Comparison of ENCODE assay signal across 14 cellular contexts in the genomic region with DNA sequence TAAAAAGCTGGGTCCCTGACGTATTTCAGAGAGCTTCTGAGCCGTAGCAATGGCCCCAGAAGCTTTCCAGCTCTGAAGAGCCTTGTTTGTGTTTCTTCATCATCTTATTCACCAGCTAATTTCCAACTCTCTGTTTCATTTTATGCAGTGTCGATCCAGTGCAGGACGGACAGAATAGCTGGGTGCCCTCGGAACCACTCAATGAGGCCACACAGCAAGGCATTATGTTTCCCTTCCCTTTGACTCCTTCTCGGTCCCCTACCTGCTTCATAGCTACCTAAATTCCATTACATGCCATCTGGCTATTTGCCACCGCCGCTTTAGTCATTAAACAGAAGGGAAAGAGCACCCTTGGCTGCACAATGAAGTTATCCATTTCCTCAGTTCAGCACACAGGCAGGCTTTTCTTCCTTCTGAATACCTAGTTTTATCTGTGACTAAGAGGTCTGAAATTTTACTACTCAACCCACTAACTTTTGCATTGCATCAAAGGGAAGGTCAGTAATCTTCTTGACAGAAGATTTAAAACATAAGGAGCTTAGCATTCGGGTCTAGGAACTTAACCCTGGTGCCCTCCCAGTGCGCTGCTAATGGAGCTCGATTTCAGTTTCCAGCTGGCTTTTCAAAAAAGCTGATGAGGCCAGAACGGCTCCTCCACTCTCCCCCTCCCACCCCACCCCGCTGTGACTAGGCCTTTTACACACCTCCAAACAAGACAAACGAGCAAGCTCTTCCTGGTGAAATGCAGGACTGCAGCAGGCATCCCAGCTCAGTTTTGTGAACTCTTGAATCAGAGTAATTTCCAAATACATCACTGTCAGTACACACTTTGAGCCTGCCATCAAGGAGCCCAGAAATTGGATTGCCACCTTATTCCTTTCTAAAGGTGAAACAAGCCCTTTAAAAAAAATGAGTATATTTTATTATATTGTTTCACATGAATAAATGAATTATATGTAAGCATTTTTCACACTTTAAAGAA.
DNase-seq lines count a peak whose midpoint lies in the region; ATAC-seq and TF ChIP-seq lines count a peak whose summit lies in the region.
"Had no signal": no experiment of that assay in that cellular context is flagged by ENCODE, and none has a peak within 500 bp of the region (broad histone marks: within the 10 kb centered on the region; RNA-seq: fewer than 3 reads in every experiment).

No MANE protein-coding gene starts in this region.

- H4K20me1 ChIP-seq in neural progenitor cell (ENCODE audit: low read depth), result no peaks in the 10 kb centered on the region

- TF ChIP-seq CTCF in HEK293 (tag by site-specific recombination; IDR thresholded peaks at IDR 0.05), result no peak
- no peak for TF ChIP-seq CTCF in endodermal cell (conservative IDR thresholded peaks at IDR 0.05)
- TF ChIP-seq CTCF in neural progenitor cell (IDR thresholded peaks at IDR 0.05), result no peak
- no peak for TF ChIP-seq CTCF in ascending aorta (IDR thresholded peaks at IDR 0.05)
- TF ChIP-seq CTCF in psoas muscle (IDR thresholded peaks at IDR 0.05), result no peak

- H3K4me3 Mint-ChIP-seq in endodermal cell, result peak overlapping the region; percentile 0
- H3K4me3 Mint-ChIP-seq in neural progenitor cell, result peak overlapping the region; percentile 39
- H3K4me3 Mint-ChIP-seq: activated CD4-positive, alpha-beta T cell treated with anti-CD3 and anti-CD28 coated beads for 36 hours; activated naive CD4-positive, alpha-beta T cell treated with anti-CD3 and anti-CD28 coated beads, Interleukin-2, amount 50 U/mL, for 24 hours; effector memory CD8-positive, alpha-beta T cell had no signal

- intact Hi-C loops in ascending aorta (cut with DNase I) (no loop called here), left ventricle myocardium superior (cut with micrococcal nuclease) (no loop called here), psoas muscle (cut with DNase I) (no loop called here)

- H3K27ac ChIP-seq in HEK293 (ENCODE audit: extremely low read depth, low read depth, low read length) (no peak overlapping the region), endodermal cell (ENCODE audit: low read depth, low read length) (peak overlapping the region; percentile 66), neural progenitor cell (peak overlapping the region; percentile 73), ascending aorta (no peak overlapping the region), psoas muscle (no peak overlapping the region)
- H3K27ac ChIP-seq: upper lobe of left lung had no signal

- WGBS in endodermal cell (ENCODE audit: insufficient coverage in 1 of 2, insufficient read length in 1 of 2), 2 experiments, result 28 to 33% methylated on average over 11 to 14 of the region's 14 CpGs
- 45 to 57% (median 57%) methylated on average over 14 of the region's 14 CpGs for WGBS in psoas muscle, 3 donors

- H3K27me3 ChIP-seq in endodermal cell (ENCODE audit: control insufficient read depth, insufficient read depth, low read length, poor library complexity, severe bottlenecking) (no peaks in the 10 kb centered on the region), neural progenitor cell (no peaks in the 10 kb centered on the region), ascending aorta (no peaks in the 10 kb centered on the region), psoas muscle (ENCODE audit: insufficient read depth in 3 of 3, low read length in 2 of 3) (no peaks in the 10 kb centered on the region)
- H3K27me3 ChIP-seq: upper lobe of left lung had no signal

- peaks cover 31% of the 10 kb centered on the region for H3F3A ChIP-seq in neural progenitor cell (ENCODE audit: low read depth)

- no peak for ATAC-seq in left ventricle myocardium superior
- no peak for ATAC-seq in psoas muscle
- ATAC-seq: activated CD4-positive, alpha-beta T cell treated with anti-CD3 and anti-CD28 coated beads for 36 hours; effector memory CD8-positive, alpha-beta T cell had no signal

- H3K4me2 ChIP-seq in neural progenitor cell, result peak overlapping the region; percentile 61

- no peak overlapping the region for H3K9ac ChIP-seq in endodermal cell (ENCODE audit: extremely low read depth, low read length, poor library complexity, severe bottlenecking)
- no peak overlapping the region for H3K9ac ChIP-seq in neural progenitor cell

- H3K4me3 ChIP-seq in HEK293 (ENCODE audit: low read depth, low read length), result no peak overlapping the region
- peak overlapping the region; percentile 46 for H3K4me3 ChIP-seq in endodermal cell (ENCODE audit: low read length)
- peak overlapping the region; percentile 3 for H3K4me3 ChIP-seq in neural progenitor cell
- no peak overlapping the region for H3K4me3 ChIP-seq in ascending aorta
- no peak overlapping the region for H3K4me3 ChIP-seq in psoas muscle
- H3K4me3 ChIP-seq: upper lobe of left lung had no signal

- H3K27ac Mint-ChIP-seq in endodermal cell, result peak overlapping the region; percentile 6
- peak overlapping the region; percentile 85 for H3K27ac Mint-ChIP-seq in neural progenitor cell
- H3K27ac Mint-ChIP-seq: activated CD4-positive, alpha-beta T cell treated with anti-CD3 and anti-CD28 coated beads for 36 hours; activated naive CD4-positive, alpha-beta T cell treated with anti-CD3 and anti-CD28 coated beads, Interleukin-2, amount 50 U/mL, for 24 hours; effector memory CD8-positive, alpha-beta T cell; progenitor cell of endocrine pancreas had no signal

- no peaks in the 10 kb centered on the region for H3K9me3 Mint-ChIP-seq in endodermal cell
- peaks cover 5% of the 10 kb centered on the region for H3K9me3 Mint-ChIP-seq in neural progenitor cell
- H3K9me3 Mint-ChIP-seq: activated naive CD4-positive, alpha-beta T cell treated with anti-CD3 and anti-CD28 coated beads, Interleukin-2, amount 50 U/mL, for 24 hours; effector memory CD8-positive, alpha-beta T cell had no signal

- no peaks in the 10 kb centered on the region for H3K4me1 ChIP-seq in HEK293 (ENCODE audit: control insufficient read depth, insufficient read depth, low read length)
- H3K4me1 ChIP-seq in endodermal cell (ENCODE audit: control insufficient read depth, insufficient read depth, low read length), result peaks cover 15% of the 10 kb centered on the region
- H3K4me1 ChIP-seq in neural progenitor cell, result peaks cover 38% of the 10 kb centered on the region
- H3K4me1 ChIP-seq in ascending aorta, result no peaks in the 10 kb centered on the region
- no peaks in the 10 kb centered on the region for H3K4me1 ChIP-seq in psoas muscle
- H3K4me1 ChIP-seq: upper lobe of left lung had no signal

- H3K4me1 Mint-ChIP-seq in endodermal cell, result peaks cover 27% of the 10 kb centered on the region
- peaks cover 41% of the 10 kb centered on the region for H3K4me1 Mint-ChIP-seq in neural progenitor cell
- H3K4me1 Mint-ChIP-seq: activated CD4-positive, alpha-beta T cell treated with anti-CD3 and anti-CD28 coated beads for 36 hours; activated naive CD4-positive, alpha-beta T cell treated with anti-CD3 and anti-CD28 coated beads, Interleukin-2, amount 50 U/mL, for 24 hours had no signal

- POLR2A ChIA-PET in HEK293 (lab: Yijun Ruan, JAX), result no interaction called here

- no peaks in the 10 kb centered on the region for H3K36me3 ChIP-seq in HEK293 (ENCODE audit: control insufficient read depth in 2 of 2, insufficient read depth in 1 of 2, low read length in 2 of 2)
- no peaks in the 10 kb centered on the region for H3K36me3 ChIP-seq in endodermal cell (ENCODE audit: control insufficient read depth, insufficient read depth, low read length)
- H3K36me3 ChIP-seq in neural progenitor cell, result no peaks in the 10 kb centered on the region
- no peaks in the 10 kb centered on the region for H3K36me3 ChIP-seq in ascending aorta
- no peaks in the 10 kb centered on the region for H3K36me3 ChIP-seq in psoas muscle (ENCODE audit: insufficient read depth in 1 of 2, low read depth in 1 of 2)
- H3K36me3 ChIP-seq: upper lobe of left lung had no signal

- H3K79me2 ChIP-seq in neural progenitor cell (ENCODE audit: low read depth), result no peaks in the 10 kb centered on the region

- H3K36me3 Mint-ChIP-seq in endodermal cell (ENCODE audit: low read depth) (no peaks in the 10 kb centered on the region), neural progenitor cell (peaks cover 3% of the 10 kb centered on the region)
- H3K36me3 Mint-ChIP-seq: activated naive CD4-positive, alpha-beta T cell treated with anti-CD3 and anti-CD28 coated beads, Interleukin-2, amount 50 U/mL, for 24 hours had no signal

- DNase-seq in NCI-H524 (lab: John Stamatoyannopoulos, UW) (peak; percentile 84 to 87), endodermal cell (peak; percentile 95), neural progenitor cell (ENCODE audit: low spot score) (peak; percentile 93), ascending aorta (ENCODE audit: low spot score in 2 of 2) (no peak), left ventricle myocardium superior (no peak), psoas muscle (no peak)
- no peak for DNase-seq in stimulated activated CD4-positive, alpha-beta T cell treated with anti-CD3 and anti-CD28 coated beads, Interleukin-1b, Interleukin-23, amount 100 ng/mL, for 48 hours
- DNase-seq: activated CD4-positive, alpha-beta T cell treated with anti-CD3 and anti-CD28 coated beads for 36 hours; effector memory CD8-positive, alpha-beta T cell; MM.1S; upper lobe of left lung had no signal

- CTCF ChIA-PET in HEK293 (lab: Yijun Ruan, JAX), result interaction anchor here (0.6 to 1.8 kb wide), 3 partner anchors 20 to 262 kb away, joined by 3 to 7 read pairs (median 5); no protein-coding TSS in a partner anchor

- no peak overlapping the region for H2AFZ ChIP-seq in neural progenitor cell (replicated peaks)

- H3K27me3 Mint-ChIP-seq in endodermal cell (ENCODE audit: insufficient read depth) (peaks cover 26% of the 10 kb centered on the region), neural progenitor cell (ENCODE audit: insufficient read depth, low read depth) (peaks cover 7% of the 10 kb centered on the region)
- H3K27me3 Mint-ChIP-seq: progenitor cell of endocrine pancreas had no signal

- no peaks in the 10 kb centered on the region for H3K9me3 ChIP-seq in HEK293 (ENCODE audit: control insufficient read depth, insufficient read depth, low read depth, low read length)
- H3K9me3 ChIP-seq in endodermal cell (ENCODE audit: control insufficient read depth, low read length), result no peaks in the 10 kb centered on the region
- no peaks in the 10 kb centered on the region for H3K9me3 ChIP-seq in neural progenitor cell (ENCODE audit: low read depth)
- H3K9me3 ChIP-seq in ascending aorta, result no peaks in the 10 kb centered on the region
- H3K9me3 ChIP-seq in psoas muscle, result no peaks in the 10 kb centered on the region
- H3K9me3 ChIP-seq: upper lobe of left lung had no signal

TF ChIP-seq in HEK293, 187 proteins besides CTCF, POLR2A, EP300 and RAD21 (continues in another document):
- TF ChIP-seq ZNF843 (tag by site-specific recombination; IDR thresholded peaks at IDR 0.05), result no peak

Comparison
In these comparisons a context has a peak if more than half of its experiments do, and no peak if none do; other contexts are left out.
1. H3K27ac ChIP-seq: peak in endodermal cell (single experiment) and neural progenitor cell (single experiment); none in HEK293 (single experiment), ascending aorta (0 of 2) and psoas muscle (single experiment).
2. H3K4me3 ChIP-seq: peak in endodermal cell (single experiment) and neural progenitor cell (single experiment); none in HEK293 (single experiment), ascending aorta (0 of 2) and psoas muscle (single experiment).
3. DNase-seq: peak in NCI-H524 (2 of 2), endodermal cell (single experiment) and neural progenitor cell (single experiment); none in stimulated activated CD4-positive, alpha-beta T cell treated with anti-CD3 and anti-CD28 coated beads, Interleukin-1b, Interleukin-23, amount 100 ng/mL, for 48 hours (single experiment), ascending aorta (0 of 2), left ventricle myocardium superior (single experiment) and psoas muscle (0 of 2).